1 cellular context compared by ENCODE assay signal in genomic region chr9:68932458-68932857, GRCh38.
TF ChIP-seq lines count a peak whose summit lies in the region.

No MANE protein-coding gene starts in this region.

TF ChIP-seq in GM12878, 131 proteins besides CTCF, POLR2A, EP300 and RAD21 (continued from another document):
- TF ChIP-seq E4F1 (IDR thresholded peaks at IDR 0.05; ENCODE audit: borderline replicate concordance, partially characterized antibody) (no peak), JUNB (IDR thresholded peaks at IDR 0.05) (0 out of 2 replicates have a peak, but pooled peaks have one; percentile 26), RELA (IDR thresholded peaks at IDR 0.05; ENCODE audit: borderline replicate concordance, partially characterized antibody) (no peak), NFIC (IDR thresholded peaks at IDR 0.05; ENCODE audit: low read depth, low read length) (0 out of 2 replicates have a peak, but pooled peaks have one; percentile 25), CREM (IDR thresholded peaks at IDR 0.05; ENCODE audit: low read depth) (peak; percentile 69)
